Comparison of ENCODE assay signal across 19 cellular contexts in the genomic region with DNA sequence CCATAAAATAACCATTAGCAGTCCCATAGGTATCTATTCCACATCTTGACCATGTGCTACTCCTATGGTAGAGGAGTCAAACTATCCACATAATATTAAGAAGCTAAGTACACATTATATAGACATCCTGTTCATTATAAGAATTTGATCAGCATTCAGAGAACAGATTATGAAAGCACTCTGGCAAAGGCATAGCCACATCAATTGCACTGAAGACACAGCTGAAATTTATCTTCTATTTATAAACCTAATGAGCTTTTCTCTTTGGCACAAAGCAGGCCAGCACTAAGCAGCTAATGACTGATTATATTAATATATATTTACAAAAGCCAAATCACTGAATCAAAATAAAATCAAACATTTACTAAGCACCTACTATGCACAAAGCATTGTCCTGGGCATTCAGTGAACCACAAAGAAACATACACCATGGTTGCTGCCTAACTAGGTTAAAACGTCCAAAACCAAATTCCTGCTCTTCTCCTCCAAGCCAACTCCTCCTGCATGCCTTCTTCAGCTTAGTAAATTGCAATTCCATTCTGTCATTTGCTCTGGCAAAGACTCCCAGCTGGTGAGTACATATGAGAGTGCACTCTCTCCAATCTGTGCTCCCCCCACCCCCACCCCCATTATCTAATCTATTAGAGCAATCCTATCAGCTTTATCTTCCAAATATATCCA.
A peak's percentile ranks its signal among the peaks of the same experiment; 100 is the strongest.
DNase-seq lines count a peak whose midpoint lies in the region; ATAC-seq and TF ChIP-seq lines count a peak whose summit lies in the region.
"Had no signal": no experiment of that assay in that cellular context is flagged by ENCODE, and none has a peak within 500 bp of the region (broad histone marks: within the 10 kb centered on the region; RNA-seq: fewer than 3 reads in every experiment).

No MANE protein-coding gene starts in this region.

- H3K9me3 ChIP-seq in SK-N-SH (no peaks in the 10 kb centered on the region), suprapubic skin (no peaks in the 10 kb centered on the region)
- H3K9me3 ChIP-seq: prostate gland, testis had no signal

- H3K9me2 ChIP-seq in SK-N-SH = no peaks in the 10 kb centered on the region

- TF ChIP-seq RAD21 in SK-N-SH (IDR thresholded peaks at IDR 0.05; ENCODE audit: low read length) = no peak

- POLR2A ChIA-PET in SK-N-SH (lab: Yijun Ruan, JAX) = interaction anchor here (1.0 kb wide), 1 partner anchor 12 kb away, joined by 3 read pairs; no protein-coding TSS in a partner anchor

- H3K79me2 ChIP-seq in SK-N-SH (ENCODE audit: insufficient read depth) = peaks cover 35% of the 10 kb centered on the region

- TF ChIP-seq EP300 in SK-N-SH (IDR thresholded peaks at IDR 0.05; ENCODE audit: borderline replicate concordance in 1 of 2, low read depth in 1 of 2, low read length in 1 of 2) (no peak), suprapubic skin (IDR thresholded peaks at IDR 0.05) (no peak)

- no peak for DNase-seq in SK-N-SH
- peak; percentile 35 for DNase-seq in cerebellar cortex (ENCODE audit: low spot score)
- DNase-seq in iris pigment epithelial cell (ENCODE audit: low read depth) = peak; percentile 25
- DNase-seq in suprapubic skin (ENCODE audit: low spot score in 2 of 2) = no peak
- DNase-seq in DMS153 (lab: John Stamatoyannopoulos, UW) = no peak
- DNase-seq: activated naive CD4-positive, alpha-beta T cell treated with anti-CD3 and anti-CD28 coated beads for 36 hours; CD8-positive, alpha-beta memory T cell; central memory CD4-positive, alpha-beta T cell; GF-D8; GOT3; naive thymus-derived CD4-positive, alpha-beta T cell; NCI-H2029; T-helper 17 cell; testis had no signal

- H3K9ac ChIP-seq in SK-N-SH = no peak overlapping the region

- H3K27me3 ChIP-seq in SK-N-SH (ENCODE audit: insufficient read depth) (no peaks in the 10 kb centered on the region), suprapubic skin (no peaks in the 10 kb centered on the region)
- H3K27me3 ChIP-seq: testis had no signal

- H3K36me3 ChIP-seq in SK-N-SH (replicated peaks in 1 of 2; ENCODE audit: control insufficient read depth in 1 of 2, insufficient read depth in 2 of 2, low read length in 1 of 2) (no peaks in the 10 kb centered on the region), suprapubic skin (no peaks in the 10 kb centered on the region)
- H3K36me3 ChIP-seq: prostate gland had no signal

- CTCF ChIA-PET in SK-N-SH (lab: Yijun Ruan, JAX) = interaction anchor here (1.1 kb wide), 1 partner anchor 62 kb away, joined by 3 read pairs; no protein-coding TSS in a partner anchor

- H3F3A ChIP-seq in SK-N-SH (replicated peaks; ENCODE audit: insufficient read depth) = no peaks in the 10 kb centered on the region

- no peak overlapping the region for H3K27ac ChIP-seq in SK-N-SH (ENCODE audit: low read depth in 2 of 2, low read length in 1 of 2)
- peak overlapping the region; percentile 53 for H3K27ac ChIP-seq in suprapubic skin
- H3K27ac ChIP-seq: 22Rv1, prostate gland, testis had no signal

- no peak overlapping the region for H3K4me2 ChIP-seq in SK-N-SH

- WGBS in SK-N-SH (ENCODE audit: low lambda C conversion rate) = 69% methylated on average over 1 of the region's 1 CpG
- 5% methylated on average over 1 of the region's 1 CpG for WGBS in suprapubic skin

- TF ChIP-seq CTCF in SK-N-SH (IDR thresholded peaks at IDR 0.05) (no peak), suprapubic skin (IDR thresholded peaks at IDR 0.05) (no peak)

- H4K20me1 ChIP-seq in SK-N-SH (ENCODE audit: insufficient read depth) = 0 out of 2 replicates have a peak, but pooled peaks cover 8% of the 10 kb centered on the region

- H3K4me1 ChIP-seq in SK-N-SH (ENCODE audit: control insufficient read depth in 1 of 2, insufficient read depth in 2 of 2, low read depth in 1 of 2, low read length in 1 of 2) (no peaks in the 10 kb centered on the region), suprapubic skin (peaks cover 31% of the 10 kb centered on the region)

- ATAC-seq in SK-N-SH treated with all-trans-retinoic acid at 6 μM for 48 hours = peak; percentile 43; the same call in 2 of the 3 replicates
- ATAC-seq in GM21528 (IDR thresholded peaks at IDR 0.05; ENCODE audit: low FRiP score, unreplicated experiment) = no peak
- ATAC-seq in HG03520 (IDR thresholded peaks at IDR 0.05; ENCODE audit: unreplicated experiment) = no peak
- ATAC-seq: naive thymus-derived CD4-positive, alpha-beta T cell; T-helper 17 cell had no signal

- H3K4me3 ChIP-seq in SK-N-SH (ENCODE audit: low read depth in 2 of 2, low read length in 1 of 2) (no peak overlapping the region), suprapubic skin (no peak overlapping the region)
- H3K4me3 ChIP-seq: prostate gland, testis had no signal

- H2AFZ ChIP-seq in SK-N-SH (ENCODE audit: low read depth) = no peak overlapping the region

- no peak for TF ChIP-seq POLR2A in suprapubic skin (IDR thresholded peaks at IDR 0.05)

TF ChIP-seq in SK-N-SH treated with all-trans-retinoic acid at 6 μM for 48 hours, 23 proteins besides CTCF, POLR2A, EP300 and RAD21:
- TF ChIP-seq ZFP30 (CRISPR knock-in tag; IDR thresholded peaks at IDR 0.05) = no peak
- no peak for TF ChIP-seq TCF4 (CRISPR knock-in tag; IDR thresholded peaks at IDR 0.05; ENCODE audit: borderline replicate concordance)
- no peak for TF ChIP-seq SNAI2 (CRISPR knock-in tag; IDR thresholded peaks at IDR 0.05)
- no peak for TF ChIP-seq PPARA (CRISPR knock-in tag; IDR thresholded peaks at IDR 0.05; ENCODE audit: borderline replicate concordance)
- TF ChIP-seq ZNF70 (CRISPR knock-in tag; IDR thresholded peaks at IDR 0.05) = no peak

TF ChIP-seq in SK-N-SH, 30 proteins besides CTCF, POLR2A, EP300 and RAD21:
- TF ChIP-seq NRF1 (IDR thresholded peaks at IDR 0.05; ENCODE audit: low read depth, low read length) = no peak
- TF ChIP-seq, protein P1, sequence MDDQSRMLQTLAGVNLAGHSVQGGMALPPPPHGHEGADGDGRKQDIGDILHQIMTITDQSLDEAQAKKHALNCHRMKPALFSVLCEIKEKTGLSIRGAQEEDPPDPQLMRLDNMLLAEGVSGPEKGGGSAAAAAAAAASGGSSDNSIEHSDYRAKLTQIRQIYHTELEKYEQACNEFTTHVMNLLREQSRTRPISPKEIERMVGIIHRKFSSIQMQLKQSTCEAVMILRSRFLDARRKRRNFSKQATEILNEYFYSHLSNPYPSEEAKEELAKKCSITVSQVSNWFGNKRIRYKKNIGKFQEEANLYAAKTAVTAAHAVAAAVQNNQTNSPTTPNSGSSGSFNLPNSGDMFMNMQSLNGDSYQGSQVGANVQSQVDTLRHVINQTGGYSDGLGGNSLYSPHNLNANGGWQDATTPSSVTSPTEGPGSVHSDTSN (IDR thresholded peaks at IDR 0.05) = no peak

Comparison
In these comparisons a context has a peak if more than half of its experiments do, and no peak if none do; other contexts are left out.
1. DNase-seq: peak in cerebellar cortex (single experiment) and iris pigment epithelial cell (single experiment); none in SK-N-SH (single experiment), suprapubic skin (0 of 2) and DMS153 (single experiment).